ENCODE assay signal across 16 cellular contexts in genomic region chr15:70855764-70856163, GRCh38. TPM values are rescaled to one million over a fixed set of nuclear protein-coding genes. Genes with fewer than 3 reads are reported as not detected.
DNase-seq lines count a peak whose midpoint lies in the region; ATAC-seq and TF ChIP-seq lines count a peak whose summit lies in the region.
"Had no signal": no experiment of that assay in that cellular context is flagged by ENCODE, and none has a peak within 500 bp of the region (broad histone marks: within the 10 kb centered on the region; RNA-seq: fewer than 3 reads in every experiment).

No MANE protein-coding gene starts in this region.

- TF ChIP-seq POLR2A in IMR-90 (IDR thresholded peaks at IDR 0.05; ENCODE audit: low read depth, low read length) = no peak
- TF ChIP-seq POLR2A in gastrocnemius medialis (IDR thresholded peaks at IDR 0.05) = no peak
- TF ChIP-seq POLR2A in right lobe of liver (IDR thresholded peaks at IDR 0.05) = no peak

- TF ChIP-seq CTCF in IMR-90 (conservative IDR thresholded peaks at IDR 0.05; ENCODE audit: low read depth, low read length) (no peak), chondrocyte (IDR thresholded peaks at IDR 0.05) (no peak), gastrocnemius medialis (IDR thresholded peaks at IDR 0.05 in 4 of 5, conservative IDR thresholded peaks at IDR 0.05 in 1 of 5) (no peak), right lobe of liver (IDR thresholded peaks at IDR 0.05) (no peak)

- DNase-seq in IMR-90 = peak; percentile 22
- no peak for DNase-seq in chondrocyte (ENCODE audit: low spot score)
- DNase-seq in gastrocnemius medialis = no peak
- DNase-seq in activated naive CD4-positive, alpha-beta T cell treated with anti-CD3 and anti-CD28 coated beads, Interleukin-2, amount 10 ng/mL, durations not matched to agents 7 days and 5 days = no peak
- no peak for DNase-seq in right lobe of liver
- no peak for DNase-seq in COLO668 (lab: John Stamatoyannopoulos, UW; ENCODE audit: unreplicated experiment)
- DNase-seq in glomerular visceral epithelial cell (ENCODE audit: extremely low spot score) = no peak
- DNase-seq: activated CD8-positive, alpha-beta memory T cell treated with anti-CD3 and anti-CD28 coated beads, Interleukin-2, amount 50 U/mL, for 48 hours; colonic mucosa; NCI-H1436; NCI-H510A treated with DMSO at 0.1 percent for 48 hours; WERI-Rb-1 had no signal

- POLR2A ChIA-PET in IMR-90 (lab: Charles Lee; ENCODE audit: unreplicated experiment) = no interaction called here

- H3K4me3 ChIP-seq in BLaER1 = no peak overlapping the region
- H3K4me3 ChIP-seq in IMR-90 (ENCODE audit: insufficient read depth, low read depth, low read length) = no peak overlapping the region
- H3K4me3 ChIP-seq in gastrocnemius medialis = no peak overlapping the region
- H3K4me3 ChIP-seq in right lobe of liver = no peak overlapping the region
- H3K4me3 ChIP-seq: colonic mucosa had no signal

- peak overlapping the region; percentile 95 for H2BK20ac ChIP-seq in IMR-90 (ENCODE audit: low read depth, low read length)

- H2AK5ac ChIP-seq in IMR-90 (ENCODE audit: low read depth, low read length) = peak overlapping the region; percentile 96

- H3K36me3 ChIP-seq in BLaER1 (peaks cover 9% of the 10 kb centered on the region), IMR-90 (ENCODE audit: control insufficient read depth, insufficient read depth, low read length) (peaks cover 5% of the 10 kb centered on the region), gastrocnemius medialis (no peaks in the 10 kb centered on the region), right lobe of liver (no peaks in the 10 kb centered on the region)
- H3K36me3 ChIP-seq: colonic mucosa had no signal

- H3K9me3 ChIP-seq in BLaER1 (no peaks in the 10 kb centered on the region), IMR-90 (ENCODE audit: control insufficient read depth, insufficient read depth, low read length) (no peaks in the 10 kb centered on the region), gastrocnemius medialis (no peaks in the 10 kb centered on the region), right lobe of liver (no peaks in the 10 kb centered on the region)
- H3K9me3 ChIP-seq: colonic mucosa had no signal

- no peaks in the 10 kb centered on the region for H3K27me3 Mint-ChIP-seq in chondrocyte (ENCODE audit: low read depth)
- H3K27me3 Mint-ChIP-seq in activated naive CD4-positive, alpha-beta T cell treated with anti-CD3 and anti-CD28 coated beads, Interleukin-2, amount 10 ng/mL, durations not matched to agents 7 days and 5 days = peaks cover 60% of the 10 kb centered on the region

- H3K14ac ChIP-seq in IMR-90 (replicated peaks; ENCODE audit: low read depth, low read length) = peak overlapping the region; percentile 72

- peak overlapping the region; percentile 83; the same call in 2 of the 3 replicates for H2BK15ac ChIP-seq in IMR-90 (ENCODE audit: low read depth, low read length)

- H4K20me1 ChIP-seq in BLaER1 (no peaks in the 10 kb centered on the region), IMR-90 (ENCODE audit: insufficient read depth, low read length) (peaks cover 22% of the 10 kb centered on the region)

- 0 out of 2 replicates have a peak overlapping the region, but pooled peaks have one; percentile 10 for H3K27ac ChIP-seq in BLaER1
- H3K27ac ChIP-seq in IMR-90 (ENCODE audit: insufficient read depth, low read length) = peak overlapping the region; percentile 94
- peak overlapping the region; percentile 50 to 84 (median 64) for H3K27ac ChIP-seq in gastrocnemius medialis
- H3K27ac ChIP-seq in right lobe of liver = no peak overlapping the region
- H3K27ac ChIP-seq: colonic mucosa, WERI-Rb-1 had no signal

- no peak for TF ChIP-seq RAD21 in IMR-90 (IDR thresholded peaks at IDR 0.05; ENCODE audit: low read length)

- in situ Hi-C loops in IMR-90 (cut with MboI; ENCODE audit: low sequenced_read_pairs) = no loop called here
- in situ Hi-C loops in gastrocnemius medialis (cut with MboI; ENCODE audit: low sequenced_read_pairs in 4 of 4) = no loop called here

- H3K4me2 ChIP-seq in BLaER1 (peak overlapping the region; percentile 99), IMR-90 (ENCODE audit: low read depth, low read length) (peak overlapping the region; percentile 85)

- H3K4me3 Mint-ChIP-seq in chondrocyte (ENCODE audit: unreplicated experiment) = peak overlapping the region; percentile 42
- no peak overlapping the region for H3K4me3 Mint-ChIP-seq in activated naive CD4-positive, alpha-beta T cell treated with anti-CD3 and anti-CD28 coated beads, Interleukin-2, amount 10 ng/mL, durations not matched to agents 7 days and 5 days
- H3K4me3 Mint-ChIP-seq: activated naive CD8-positive, alpha-beta T cell had no signal

- peak overlapping the region; percentile 16 to 50 for H4K8ac ChIP-seq in IMR-90 (ENCODE audit: low read depth in 2 of 2, low read length in 2 of 2)

- no peak for ATAC-seq in IMR-90 (ENCODE audit: low read depth)
- ATAC-seq in gastrocnemius medialis = no peak
- no peak for ATAC-seq in right lobe of liver

- BruUV-seq in IMR-90 (replicated peaks; lab: Mats Ljungman, UMichigan) = no TSS peak

- peak overlapping the region; percentile 80 for H4K91ac ChIP-seq in IMR-90 (ENCODE audit: insufficient read depth, low read depth, low read length)

- intact Hi-C loops in IMR-90 (cut with micrococcal nuclease) = loop anchor here (2.0 kb wide), 1 partner anchor 31 kb away; no protein-coding TSS in a partner anchor
- intact Hi-C loops in gastrocnemius medialis (cut with DNase I; ENCODE audit: low total_unique reads) = no loop called here
- intact Hi-C loops in right lobe of liver (cut with DNase I) = no loop called here

- peak overlapping the region; percentile 79 for H3K4ac ChIP-seq in IMR-90 (ENCODE audit: low read depth, low read length)

- H4K5ac ChIP-seq in IMR-90 (ENCODE audit: low read depth, low read length) = peak overlapping the region; percentile 61

- dilution Hi-C loops in IMR-90 (cut with HindIII; ENCODE audit: low sequenced_read_pairs, unreplicated experiment) = no loop called here

- H2BK5ac ChIP-seq in IMR-90 (ENCODE audit: low read depth, low read length, poor library complexity, severe bottlenecking) = peak overlapping the region; percentile 85

- H3K27ac Mint-ChIP-seq in chondrocyte (ENCODE audit: unreplicated experiment) = peak overlapping the region; percentile 96
- H3K27ac Mint-ChIP-seq in activated naive CD4-positive, alpha-beta T cell treated with anti-CD3 and anti-CD28 coated beads, Interleukin-2, amount 10 ng/mL, durations not matched to agents 7 days and 5 days = no peak overlapping the region
- H3K27ac Mint-ChIP-seq: activated naive CD8-positive, alpha-beta T cell; progenitor cell of endocrine pancreas had no signal

- peak overlapping the region; percentile 91 for H2BK120ac ChIP-seq in IMR-90 (ENCODE audit: low read depth, low read length)

- H3K18ac ChIP-seq in IMR-90 (ENCODE audit: low read depth, low read length) = peak overlapping the region; percentile 78

- peak overlapping the region; percentile 9 for H2AFZ ChIP-seq in IMR-90 (replicated peaks; ENCODE audit: low read length, poor library complexity)

- H3K27me3 ChIP-seq in BLaER1 (no peaks in the 10 kb centered on the region), IMR-90 (ENCODE audit: control insufficient read depth, insufficient read depth, low read length) (no peaks in the 10 kb centered on the region), gastrocnemius medialis (no peaks in the 10 kb centered on the region), right lobe of liver (no peaks in the 10 kb centered on the region)

- no peaks in the 10 kb centered on the region for H3K9me3 Mint-ChIP-seq in chondrocyte (ENCODE audit: low read depth)
- H3K9me3 Mint-ChIP-seq in activated naive CD4-positive, alpha-beta T cell treated with anti-CD3 and anti-CD28 coated beads, Interleukin-2, amount 10 ng/mL, durations not matched to agents 7 days and 5 days = no peaks in the 10 kb centered on the region

- WGBS in IMR-90 (ENCODE audit: extremely low coverage in 2 of 2, insufficient read length in 1 of 2), 2 experiments = no CpG with 5 or more reads among the region's 2 CpGs
- 70% methylated on average over 2 of the region's 2 CpGs for WGBS in right lobe of liver (ENCODE audit: insufficient coverage, low coverage, low lambda C conversion rate, missing lambda C conversion rate)

- peaks cover 71% of the 10 kb centered on the region for H3K4me1 Mint-ChIP-seq in chondrocyte (ENCODE audit: low read depth)
- peaks cover 4% of the 10 kb centered on the region for H3K4me1 Mint-ChIP-seq in activated naive CD4-positive, alpha-beta T cell treated with anti-CD3 and anti-CD28 coated beads, Interleukin-2, amount 10 ng/mL, durations not matched to agents 7 days and 5 days

- H3K36me3 Mint-ChIP-seq in chondrocyte (ENCODE audit: low read depth) = peaks cover 9% of the 10 kb centered on the region
- H3K36me3 Mint-ChIP-seq in activated naive CD4-positive, alpha-beta T cell treated with anti-CD3 and anti-CD28 coated beads, Interleukin-2, amount 10 ng/mL, durations not matched to agents 7 days and 5 days = no peaks in the 10 kb centered on the region
- H3K36me3 Mint-ChIP-seq: activated naive CD8-positive, alpha-beta T cell had no signal

- peak overlapping the region; percentile 85 for H3K56ac ChIP-seq in IMR-90 (ENCODE audit: extremely low read depth, insufficient read depth, low read length)

- H2AK9ac ChIP-seq in IMR-90 (replicated peaks; ENCODE audit: low read depth, low read length, poor library complexity) = peak overlapping the region; percentile 6

- H3K4me1 ChIP-seq in BLaER1 = peaks cover 42% of the 10 kb centered on the region
- H3K4me1 ChIP-seq in IMR-90 (ENCODE audit: control insufficient read depth, insufficient read depth, low read length) = peaks cover 23% of the 10 kb centered on the region
- H3K4me1 ChIP-seq in gastrocnemius medialis = peaks cover 0 to 15% of the 10 kb centered on the region in 2 donors
- H3K4me1 ChIP-seq in right lobe of liver = peaks cover 0 to 3% (median 0%) of the 10 kb centered on the region in 4 donors
- H3K4me1 ChIP-seq: colonic mucosa had no signal

- CTCF ChIA-PET in IMR-90 (lab: Yijun Ruan, JAX) = interaction anchor here (2.1 kb wide), 1 partner anchor 19 kb away, joined by 12 read pairs; no protein-coding TSS in a partner anchor
- CTCF ChIA-PET in activated naive CD4-positive, alpha-beta T cell treated with anti-CD3 and anti-CD28 coated beads, Interleukin-2, amount 10 ng/mL, durations not matched to agents 7 days and 5 days (lab: Charles Lee) = no interaction called here

- H3K9me1 ChIP-seq in IMR-90 (ENCODE audit: insufficient read depth, low read length) = peaks cover 12% of the 10 kb centered on the region

- peak overlapping the region; percentile 63 for H3K23ac ChIP-seq in IMR-90 (ENCODE audit: low read depth, low read length)

- no peak overlapping the region for H3K9ac ChIP-seq in BLaER1
- H3K9ac ChIP-seq in IMR-90 (ENCODE audit: low read depth, low read length) = peak overlapping the region; percentile 58

- H3K79me1 ChIP-seq in IMR-90 (ENCODE audit: low read depth in 1 of 2, low read length in 2 of 2) = peaks cover 11 to 37% of the 10 kb centered on the region in 2 experiments; a peak in 3 of 4 replicates

RNA-seq across cellular contexts. Expression of gene LARP6, which starts 1.8 kb away (rescaled TPM):
- total RNA-seq in IMR-90 (2012; rRNA removed) (36.4 and 78.3 TPM in 2 replicates), chondrocyte (79.4 to 138 TPM (median 135 TPM) in 3 replicates), gastrocnemius medialis (10 to 100 TPM; 10.0 to 20.6 (median 13.9) TPM), right lobe of liver (10 to 100 TPM in 1 of 6 experiments, 1 to 10 TPM in 5; 1.3 to 13.7 (median 4.1) TPM)
- 135 and 146 TPM in 2 replicates for polyA plus RNA-seq in IMR-90 (2012; rRNA removed)
- 160 and 262 TPM in 2 replicates for polyA plus RNA-seq in IMR-90 (2012; cell fraction: cytosol; rRNA removed)
- polyA plus RNA-seq in IMR-90 (2012; cell fraction: nucleus; rRNA removed; ENCODE audit: low replicate concordance) = 56.0 and 108 TPM in 2 replicates
- total RNA-seq: mononuclear cell had no signal

RNA-seq across cellular contexts. Expression of gene THAP10, which starts 36.5 kb away (rescaled TPM):
- total RNA-seq in IMR-90 (2012; rRNA removed) (2.3 and 3.6 TPM in 2 replicates), chondrocyte (1.8 to 2.3 TPM (median 2.2 TPM) in 3 replicates), gastrocnemius medialis (1 to 10 TPM in 2 of 4 donors, under 1 TPM in 2; 0.46 to 2.3 (median 1.1) TPM), right lobe of liver (1 to 10 TPM in 5 of 6 experiments, under 1 TPM in 1; 0.83 to 2.8 (median 1.4) TPM)
- polyA plus RNA-seq in IMR-90 (2012; rRNA removed) = 2.8 and 3.0 TPM in 2 replicates
- 1.6 and 1.8 TPM in 2 replicates for polyA plus RNA-seq in IMR-90 (2012; cell fraction: cytosol; rRNA removed)
- 0.86 and 1.4 TPM in 2 replicates for polyA plus RNA-seq in IMR-90 (2012; cell fraction: nucleus; rRNA removed; ENCODE audit: low replicate concordance)

RNA-seq across cellular contexts. Expression of gene LRRC49, which starts 36.9 kb away (rescaled TPM):
- total RNA-seq in IMR-90 (2012; rRNA removed) = 16.8 and 19.2 TPM in 2 replicates
- 7.2 and 8.6 TPM in 2 replicates for polyA plus RNA-seq in IMR-90 (2012; rRNA removed)
- polyA plus RNA-seq in IMR-90 (2012; cell fraction: cytosol; rRNA removed) = 3.8 TPM in 2 replicates
- 5.3 and 21.3 TPM in 2 replicates for polyA plus RNA-seq in IMR-90 (2012; cell fraction: nucleus; rRNA removed; ENCODE audit: low replicate concordance)
- total RNA-seq in chondrocyte = 4.9 to 8.8 TPM (median 6.4 TPM) in 3 replicates
- 1 to 10 TPM in 3 of 4 donors, under 1 TPM in 1; 0.51 to 5.0 (median 2.8) TPM for total RNA-seq in gastrocnemius medialis
- total RNA-seq in right lobe of liver = under 1 TPM; 0.25 to 0.79 (median 0.57) TPM

Comparison
In these comparisons a context has a peak if more than half of its experiments do, and no peak if none do; other contexts are left out.
1. H3K27ac ChIP-seq: peak in BLaER1 (single experiment), IMR-90 (single experiment) and gastrocnemius medialis (4 of 4); none in right lobe of liver (0 of 3).